ENCODE assay signal across 8 cellular contexts in genomic region chr20:63895886-63896135, GRCh38. TPM values are rescaled to one million over a fixed set of nuclear protein-coding genes. Genes with fewer than 3 reads are reported as not detected.
DNase-seq lines count a peak whose midpoint lies in the region; ATAC-seq and TF ChIP-seq lines count a peak whose summit lies in the region.

No MANE protein-coding gene starts in this region.

- H3K36me3 ChIP-seq in HAP-1 (replicated peaks), result peaks cover 10% of the 10 kb centered on the region
- H3K36me3 ChIP-seq in ascending aorta, result peaks cover 4% of the 10 kb centered on the region in 2 donors
- H3K36me3 ChIP-seq in left lung, result peaks cover 0 to 23% of the 10 kb centered on the region in 2 donors
- peaks cover 0 to 8% of the 10 kb centered on the region in 2 donors for H3K36me3 ChIP-seq in thyroid gland

- H3K4me1 ChIP-seq in HAP-1 (no peaks in the 10 kb centered on the region), ascending aorta (peaks cover 11 to 12% of the 10 kb centered on the region in 2 donors), left lung (peaks cover 20 to 66% of the 10 kb centered on the region in 2 donors), thyroid gland (peaks cover 35 to 47% of the 10 kb centered on the region in 2 donors)

- intact Hi-C loops in ascending aorta (cut with DNase I), result loop anchor here (1.0 to 10.0 kb wide), 3 partner anchors 61 to 271 kb away; partner anchors contain the start of genes GMEB2, PRPF6 and UCKL1
- intact Hi-C loops in left lung (cut with DNase I), result no loop called here
- intact Hi-C loops in thyroid gland (cut with DNase I), result no loop called here

- H3K27me3 ChIP-seq in HAP-1 (ENCODE audit: low read depth) (no peaks in the 10 kb centered on the region), ascending aorta (no peaks in the 10 kb centered on the region), left lung (no peaks in the 10 kb centered on the region), thyroid gland (no peaks in the 10 kb centered on the region)

- H3K4me3 ChIP-seq in AG09309 (ENCODE audit: control insufficient read depth, low read depth, low read length), result peak overlapping the region; percentile 67
- H3K4me3 ChIP-seq in HAP-1, result peak overlapping the region; percentile 58
- H3K4me3 ChIP-seq in ascending aorta, result peak overlapping the region; percentile 77 to 91
- peak overlapping the region; percentile 46 to 67 for H3K4me3 ChIP-seq in left lung
- peak overlapping the region in 2 of 3 donors; percentile 53 to 69 for H3K4me3 ChIP-seq in thyroid gland (replicated peaks in 1 of 3)

- 1% methylated on average over 6 of the region's 6 CpGs for WGBS in thyroid gland, 2 donors

- no peak for TF ChIP-seq POLR2A in thyroid gland (IDR thresholded peaks at IDR 0.05)

- in situ Hi-C loops in HAP-1 (cut with MboI; ENCODE audit: low sequenced_read_pairs) (no loop called here), GM13976 (cut with MboI; ENCODE audit: low sequenced_read_pairs, unreplicated experiment) (no loop called here)

- no peak for DNase-seq in AG09309 (ENCODE audit: low read depth)
- no peak for DNase-seq in HAP-1 (ENCODE audit: low spot score in 2 of 2)
- no peak for DNase-seq in ascending aorta (ENCODE audit: low spot score in 2 of 2)
- no peak for DNase-seq in left lung
- no peak for DNase-seq in thyroid gland
- no peak for DNase-seq in GM13976 (ENCODE audit: low spot score)
- no peak for DNase-seq in DMS153 (lab: John Stamatoyannopoulos, UW)

- peak overlapping the region; percentile 62 to 63 for H3K27ac ChIP-seq in ascending aorta
- peak overlapping the region; percentile 75 to 96 for H3K27ac ChIP-seq in left lung
- H3K27ac ChIP-seq in thyroid gland, result peak overlapping the region; percentile 68 to 76 (median 72)

- H3K9me3 ChIP-seq in HAP-1 (no peaks in the 10 kb centered on the region), ascending aorta (no peaks in the 10 kb centered on the region), left lung (no peaks in the 10 kb centered on the region), thyroid gland (no peaks in the 10 kb centered on the region)

- TF ChIP-seq CTCF in AG09309 (IDR thresholded peaks at IDR 0.05; ENCODE audit: control insufficient read depth, insufficient read depth, low read depth, low read length, missing control alignments) (no peak), ascending aorta (IDR thresholded peaks at IDR 0.05) (no peak), left lung (IDR thresholded peaks at IDR 0.05) (no peak), thyroid gland (IDR thresholded peaks at IDR 0.05) (no peak), GM13976 (IDR thresholded peaks at IDR 0.05; ENCODE audit: borderline replicate concordance, control extremely low read depth, extremely low read depth, insufficient read depth, missing control alignments) (no peak)

- ATAC-seq in left lung, result no peak
- ATAC-seq in activated CD4-positive, CD25-positive, alpha-beta regulatory T cell treated with anti-CD3 and anti-CD28 coated beads, Interleukin-2, amount 50 U/mL, for 24 hours, result no peak

RNA-seq across cellular contexts. Expression of gene DNAJC5, which starts 0.9 kb away (rescaled TPM):
- 42.9 TPM for total RNA-seq in ascending aorta
- total RNA-seq in left lung, result 10 to 100 TPM; 39.9 to 59.5 TPM
- 10 to 100 TPM; 38.4 to 87.4 (median 75.1) TPM for total RNA-seq in thyroid gland

RNA-seq across cellular contexts. Expression of gene TPD52L2, which starts 30.7 kb away (rescaled TPM):
- 161 TPM for total RNA-seq in ascending aorta
- total RNA-seq in left lung, result 100 to 1,000 TPM; 105 to 116 TPM
- 10 to 100 TPM; 69.4 to 93.3 (median 89.6) TPM for total RNA-seq in thyroid gland

RNA-seq across cellular contexts. Expression of gene ABHD16B, which starts 34.5 kb away (rescaled TPM):
- not detected for total RNA-seq in ascending aorta
- total RNA-seq in left lung, result under 1 TPM in 1 of 2 donors, not detected in 1; 0.18 TPM
- total RNA-seq in thyroid gland, result not detected
